In the genomic region with DNA sequence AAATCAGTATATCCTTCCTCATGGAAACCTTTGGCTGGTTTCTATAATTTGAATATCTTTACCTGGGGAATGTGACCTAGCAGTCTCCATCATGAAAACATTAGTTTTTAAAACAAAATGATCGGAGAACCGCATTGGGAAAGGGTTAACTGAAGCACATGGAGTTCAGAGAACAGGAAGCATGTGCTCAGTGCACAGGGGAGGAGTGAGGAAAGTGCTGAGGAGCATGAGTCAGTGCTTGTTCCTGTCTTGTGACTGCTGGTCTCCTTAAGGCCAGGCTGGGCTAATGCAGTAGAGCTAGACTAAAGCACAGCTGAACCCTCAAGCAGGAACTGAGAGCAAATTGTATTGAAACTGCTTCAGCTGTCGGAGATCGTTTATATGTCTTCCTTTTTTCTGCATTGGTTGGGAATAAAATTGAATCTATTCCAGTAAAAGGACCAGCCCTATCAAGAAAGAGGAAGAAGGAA, we compare ENCODE assay signal across 8 cellular contexts. TPM values are rescaled to one million over a fixed set of nuclear protein-coding genes. Genes with fewer than 3 reads are reported as not detected.
DNase-seq lines count a peak whose midpoint lies in the region; ATAC-seq, FAIRE-seq and TF ChIP-seq lines count a peak whose summit lies in the region.

No MANE protein-coding gene starts in this region.

- H3K27ac Mint-ChIP-seq in activated T-helper 1 cell treated with anti-CD3 and anti-CD28 coated beads, Interleukin-12 subunit alpha, Interleukin-12 subunit beta, Interleukin-2, Interleukin-4 antibody, amounts not matched to agents 30 ng/mL and 10 ng/mL and 1 ng/mL, durations not matched to agents 14 hours and 24 hours and 36 hours, result peak overlapping the region; percentile 87

- H3K27me3 ChIP-seq in OCI-LY1 (ENCODE audit: insufficient read depth, low read length), result no peaks in the 10 kb centered on the region
- no peaks in the 10 kb centered on the region for H3K27me3 ChIP-seq in skeletal muscle tissue (ENCODE audit: control insufficient read depth in 3 of 3, insufficient read depth in 3 of 3, low read length in 3 of 3)

- ATAC-seq in HG02798 (IDR thresholded peaks at IDR 0.05; ENCODE audit: poor library complexity, unreplicated experiment), result peak; percentile 98

- peak overlapping the region; percentile 91 for H3K4me3 Mint-ChIP-seq in activated T-helper 1 cell treated with anti-CD3 and anti-CD28 coated beads, Interleukin-12 subunit alpha, Interleukin-12 subunit beta, Interleukin-2, Interleukin-4 antibody, amounts not matched to agents 30 ng/mL and 10 ng/mL and 1 ng/mL, durations not matched to agents 14 hours and 24 hours and 36 hours

- intact Hi-C loops in activated T-helper 1 cell treated with anti-CD3 and anti-CD28 coated beads, Interleukin-12 subunit alpha, Interleukin-12 subunit beta, Interleukin-2, Interleukin-4 antibody, amounts not matched to agents 30 ng/mL and 10 ng/mL and 1 ng/mL, durations not matched to agents 14 hours and 24 hours and 36 hours (cut with micrococcal nuclease), result loop anchor here (1.0 to 10.0 kb wide), 4 partner anchors 12 to 1015 kb away; a partner anchor contains a TSS

- H3K9ac ChIP-seq in OCI-LY1 (ENCODE audit: low read length) (no peak overlapping the region), skeletal muscle tissue (ENCODE audit: low read depth in 1 of 3, low read length in 3 of 3) (no peak overlapping the region)

- H3K27me3 Mint-ChIP-seq in activated T-helper 1 cell treated with anti-CD3 and anti-CD28 coated beads, Interleukin-12 subunit alpha, Interleukin-12 subunit beta, Interleukin-2, Interleukin-4 antibody, amounts not matched to agents 30 ng/mL and 10 ng/mL and 1 ng/mL, durations not matched to agents 14 hours and 24 hours and 36 hours (ENCODE audit: insufficient read depth), result no peaks in the 10 kb centered on the region

- DNase-seq in GM18507 (ENCODE audit: extremely low spot score, insufficient read length, low read depth), result peak; percentile 36
- DNase-seq in activated T-helper 1 cell treated with anti-CD3 and anti-CD28 coated beads, Interleukin-12 subunit alpha, Interleukin-12 subunit beta, Interleukin-2, Interleukin-4 antibody, amounts not matched to agents 30 ng/mL and 10 ng/mL and 1 ng/mL, durations not matched to agents 14 hours and 24 hours and 36 hours (ENCODE audit: low spot score), result peak; percentile 67
- peak; percentile 63 for DNase-seq in germinal center (ENCODE audit: low spot score)
- no peak for DNase-seq in GOT3 (lab: John Stamatoyannopoulos, UW)
- no peak for DNase-seq in HuH-7 (ENCODE audit: low spot score)

- peaks cover 77% of the 10 kb centered on the region for H3K36me3 Mint-ChIP-seq in activated T-helper 1 cell treated with anti-CD3 and anti-CD28 coated beads, Interleukin-12 subunit alpha, Interleukin-12 subunit beta, Interleukin-2, Interleukin-4 antibody, amounts not matched to agents 30 ng/mL and 10 ng/mL and 1 ng/mL, durations not matched to agents 14 hours and 24 hours and 36 hours (ENCODE audit: low read depth)

- FAIRE-seq in GM18507 (lab: Jason Lieb, UNC), result peak; percentile 100

- no peak for TF ChIP-seq CTCF in OCI-LY1 (IDR thresholded peaks at IDR 0.05; ENCODE audit: low read length)

- H3K4me1 Mint-ChIP-seq in activated T-helper 1 cell treated with anti-CD3 and anti-CD28 coated beads, Interleukin-12 subunit alpha, Interleukin-12 subunit beta, Interleukin-2, Interleukin-4 antibody, amounts not matched to agents 30 ng/mL and 10 ng/mL and 1 ng/mL, durations not matched to agents 14 hours and 24 hours and 36 hours (ENCODE audit: low read depth), result peaks cover 71% of the 10 kb centered on the region

- H3K27ac ChIP-seq in OCI-LY1 (ENCODE audit: low read depth, low read length, poor library complexity, severe bottlenecking) (peak overlapping the region; percentile 63), skeletal muscle tissue (ENCODE audit: low read depth, low read length) (peak overlapping the region; percentile 34)

- peaks cover 35% of the 10 kb centered on the region for H3K79me2 ChIP-seq in OCI-LY1 (ENCODE audit: insufficient read depth, low read length)

- no peaks in the 10 kb centered on the region for H4K20me1 ChIP-seq in OCI-LY1 (ENCODE audit: insufficient read depth, low read length)

- no peaks in the 10 kb centered on the region for H3K9me3 Mint-ChIP-seq in activated T-helper 1 cell treated with anti-CD3 and anti-CD28 coated beads, Interleukin-12 subunit alpha, Interleukin-12 subunit beta, Interleukin-2, Interleukin-4 antibody, amounts not matched to agents 30 ng/mL and 10 ng/mL and 1 ng/mL, durations not matched to agents 14 hours and 24 hours and 36 hours

- H2AFZ ChIP-seq in OCI-LY1 (ENCODE audit: low read length), result no peak overlapping the region

- H3K36me3 ChIP-seq in OCI-LY1 (ENCODE audit: insufficient read depth, low read length) (peaks cover 73% of the 10 kb centered on the region), skeletal muscle tissue (ENCODE audit: control insufficient read depth in 3 of 3, insufficient read depth in 3 of 3, low read length in 3 of 3) (peaks cover 2 to 29% (median 5%) of the 10 kb centered on the region in 3 donors)

- H3K9me3 ChIP-seq in OCI-LY1 (ENCODE audit: low read length) (no peaks in the 10 kb centered on the region), skeletal muscle tissue (ENCODE audit: control insufficient read depth in 3 of 3, low read length in 3 of 3) (no peaks in the 10 kb centered on the region)

- peaks cover 42% of the 10 kb centered on the region for H3K4me1 ChIP-seq in OCI-LY1 (ENCODE audit: insufficient read depth, low read length, severe bottlenecking)
- peaks cover 3 to 14% (median 7%) of the 10 kb centered on the region in 3 donors for H3K4me1 ChIP-seq in skeletal muscle tissue (ENCODE audit: control insufficient read depth in 3 of 3, insufficient read depth in 3 of 3, low read length in 3 of 3)

- no peaks in the 10 kb centered on the region for H3K9me2 ChIP-seq in OCI-LY1 (ENCODE audit: low read depth, low read length)

- H3F3A ChIP-seq in OCI-LY1 (ENCODE audit: insufficient read depth, low read length), result no peaks in the 10 kb centered on the region

- H3K4me3 ChIP-seq in OCI-LY1 (ENCODE audit: low read depth, low read length, poor library complexity, severe bottlenecking) (no peak overlapping the region), skeletal muscle tissue (ENCODE audit: low read length in 3 of 3) (peak overlapping the region in 1 of 3 donors; percentile 20)

- H3K4me2 ChIP-seq in OCI-LY1 (ENCODE audit: low read length), result 0 out of 2 replicates have a peak overlapping the region, but pooled peaks have one; percentile 2

RNA-seq across cellular contexts. Expression of a gene that starts 5.8 kb away (rescaled TPM):
- 223 and 232 TPM in 2 replicates for total RNA-seq in activated T-helper 1 cell treated with anti-CD3 and anti-CD28 coated beads, Interleukin-12 subunit alpha, Interleukin-12 subunit beta, Interleukin-2, Interleukin-4 antibody, amounts not matched to agents 30 ng/mL and 10 ng/mL and 1 ng/mL, durations not matched to agents 14 hours and 24 hours and 36 hours
- 16.2 TPM for total RNA-seq in skeletal muscle tissue

Comparison
In these comparisons a context has a peak if more than half of its experiments do, and no peak if none do; other contexts are left out.
1. DNase-seq: peak in GM18507 (single experiment), activated T-helper 1 cell treated with anti-CD3 and anti-CD28 coated beads, Interleukin-12 subunit alpha, Interleukin-12 subunit beta, Interleukin-2, Interleukin-4 antibody, amounts not matched to agents 30 ng/mL and 10 ng/mL and 1 ng/mL, durations not matched to agents 14 hours and 24 hours and 36 hours (single experiment) and germinal center (single experiment); none in GOT3 (single experiment) and HuH-7 (single experiment).
2. RNA of a gene that starts 5.8 kb away (total RNA-seq): 223 to 232 TPM in activated T-helper 1 cell treated with anti-CD3 and anti-CD28 coated beads, Interleukin-12 subunit alpha, Interleukin-12 subunit beta, Interleukin-2, Interleukin-4 antibody, amounts not matched to agents 30 ng/mL and 10 ng/mL and 1 ng/mL, durations not matched to agents 14 hours and 24 hours and 36 hours; 16.2 TPM in skeletal muscle tissue (single experiment); every median in the first group is over 10 times any median in the second.